18 cellular contexts compared by ENCODE assay signal in genomic region chr13:37833411-37833810, GRCh38. TPM values are rescaled to one million over a fixed set of nuclear protein-coding genes. Genes with fewer than 3 reads are reported as not detected.
DNase-seq lines count a peak whose midpoint lies in the region; ATAC-seq, FAIRE-seq and TF ChIP-seq lines count a peak whose summit lies in the region.
"Had no signal": no experiment of that assay in that cellular context is flagged by ENCODE, and none has a peak within 500 bp of the region (broad histone marks: within the 10 kb centered on the region; RNA-seq: fewer than 3 reads in every experiment).

No MANE protein-coding gene starts in this region.

- H3K4me3 ChIP-seq in MM.1S (ENCODE audit: low read length) (no peak overlapping the region), H1 (ENCODE audit: extremely low read depth in 1 of 4, insufficient read depth in 2 of 4, low read depth in 3 of 4, low read length in 4 of 4) (no peak overlapping the region)
- H3K4me3 ChIP-seq: GM23248 had no signal

- H3F3A ChIP-seq in MM.1S (ENCODE audit: insufficient read depth, low read length) = no peaks in the 10 kb centered on the region

- no peak overlapping the region for H3K9ac ChIP-seq in MM.1S (ENCODE audit: low read length)
- H3K9ac ChIP-seq in H1 (replicated peaks in 1 of 4; ENCODE audit: extremely low read depth in 1 of 4, low read depth in 3 of 4, low read length in 3 of 4) = no peak overlapping the region
- H3K9ac ChIP-seq: GM23248 had no signal

- ATAC-seq in HG03378 (IDR thresholded peaks at IDR 0.05; ENCODE audit: unreplicated experiment) (no peak), T-helper 17 cell (no peak), GM19452 (IDR thresholded peaks at IDR 0.05; ENCODE audit: unreplicated experiment) (no peak)
- ATAC-seq: HCT116 had no signal

- no peaks in the 10 kb centered on the region for H3K36me3 ChIP-seq in MM.1S (replicated peaks; ENCODE audit: insufficient read depth, low read length)
- H3K36me3 ChIP-seq in H1 (ENCODE audit: control insufficient read depth in 2 of 4, insufficient read depth in 4 of 4, low read length in 3 of 4) = peaks cover 0 to 27% (median 1%) of the 10 kb centered on the region in 4 experiments; a peak in 3 of 8 replicates

- no peak overlapping the region for H4K91ac ChIP-seq in H1 (replicated peaks; ENCODE audit: insufficient read length, low read length)

- TF ChIP-seq POLR2A in H1 (IDR thresholded peaks at IDR 0.05; ENCODE audit: control extremely low read depth in 1 of 2, low read depth in 2 of 2, low read length in 2 of 2) = no peak

- no peak overlapping the region for H3K27ac Mint-ChIP-seq in T-helper 17 cell
- H3K27ac Mint-ChIP-seq: CD14-positive monocyte; CD4-positive, alpha-beta T cell had no signal

- H3K79me2 ChIP-seq in MM.1S (ENCODE audit: low read length) (no peaks in the 10 kb centered on the region), H1 (ENCODE audit: control insufficient read depth in 1 of 2, insufficient read depth in 2 of 2, low read length in 2 of 2) (peaks cover 0 to 86% of the 10 kb centered on the region in 2 experiments; a peak in 2 of 4 replicates)

- intact Hi-C loops in head of caudate nucleus (cut with DNase I) = no loop called here

- WGBS in H1 (ENCODE audit: extremely low coverage in 1 of 2, insufficient coverage in 1 of 2, insufficient read length in 1 of 2, insufficient replicate concordance in 2 of 2, low coverage in 1 of 2, low lambda C conversion rate in 2 of 2, missing lambda C conversion rate in 1 of 2), 2 experiments = 81% methylated on average over 4 of the region's 4 CpGs; no CpG with 5 or more reads in 1 of the 2 experiments

- no peak overlapping the region for H3K56ac ChIP-seq in H1 (replicated peaks; ENCODE audit: insufficient read length, low read depth, low read length)

- no peaks in the 10 kb centered on the region; the same call in 1 of the 2 replicates for H3K4me1 ChIP-seq in MM.1S (ENCODE audit: low read length)
- H3K4me1 ChIP-seq in H1 (replicated peaks in 1 of 4; ENCODE audit: control insufficient read depth in 3 of 4, insufficient read depth in 4 of 4, low read length in 3 of 4) = no peaks in the 10 kb centered on the region

- H3K18ac ChIP-seq in H1 (ENCODE audit: extremely low read depth, low read length) = no peak overlapping the region

- TF ChIP-seq EP300 in H1 (IDR thresholded peaks at IDR 0.05; ENCODE audit: borderline replicate concordance in 1 of 2, low read depth in 2 of 2, low read length in 2 of 2) = no peak

- TF ChIP-seq CTCF in MM.1S (IDR thresholded peaks at IDR 0.05; ENCODE audit: low read length) (no peak), H1 (IDR thresholded peaks at IDR 0.05; ENCODE audit: control extremely low read depth in 1 of 3, insufficient read depth in 1 of 3, low read depth in 1 of 3, low read length in 3 of 3) (no peak)

- H3K14ac ChIP-seq in H1 (ENCODE audit: insufficient read length) = no peak overlapping the region

- no peak overlapping the region for H2BK120ac ChIP-seq in H1 (replicated peaks; ENCODE audit: low read depth, low read length)

- no peak overlapping the region for H2BK15ac ChIP-seq in H1 (ENCODE audit: low read length)

- peak overlapping the region; percentile 18; the same call in 1 of the 2 replicates for H3K27ac ChIP-seq in MM.1S (ENCODE audit: low read length)
- no peak overlapping the region for H3K27ac ChIP-seq in H1 (ENCODE audit: low read depth, low read length)
- H3K27ac ChIP-seq: GM23248 had no signal

- no peaks in the 10 kb centered on the region for H3K9me2 ChIP-seq in MM.1S (replicated peaks; ENCODE audit: insufficient read depth, low read length)

- no peaks in the 10 kb centered on the region for H4K20me1 ChIP-seq in MM.1S (ENCODE audit: insufficient read depth, low read length)
- no peaks in the 10 kb centered on the region for H4K20me1 ChIP-seq in H1 (replicated peaks in 1 of 2; ENCODE audit: control insufficient read depth in 1 of 2, insufficient read depth in 2 of 2, low read length in 2 of 2)

- peak; percentile 48 for FAIRE-seq in H1 (lab: Jason Lieb, UNC)
- FAIRE-seq: G401.6, GM12892 had no signal

- H3K27me3 Mint-ChIP-seq in T-helper 17 cell = no peaks in the 10 kb centered on the region
- H3K27me3 Mint-ChIP-seq: CD4-positive, alpha-beta T cell had no signal

- H3K4ac ChIP-seq in H1 (replicated peaks; ENCODE audit: insufficient read length, low read depth, low read length) = no peak overlapping the region

- H3K23me2 ChIP-seq in H1 (ENCODE audit: low read depth, low read length) = no peaks in the 10 kb centered on the region

- no peak overlapping the region for H3K23ac ChIP-seq in H1 (ENCODE audit: insufficient read length)

- H2BK12ac ChIP-seq in H1 (ENCODE audit: low read depth, low read length) = no peak overlapping the region

- H2AFZ ChIP-seq in MM.1S (ENCODE audit: low read length) = no peak overlapping the region
- H2AFZ ChIP-seq in H1 (ENCODE audit: low read length) = no peak overlapping the region
- H2AFZ ChIP-seq: GM23248 had no signal

- no peak for TF ChIP-seq RAD21 in H1 (IDR thresholded peaks at IDR 0.05 in 1 of 2, conservative IDR thresholded peaks at IDR 0.05 in 1 of 2; ENCODE audit: low read depth in 2 of 2, low read length in 2 of 2)

- H3K9me3 ChIP-seq in MM.1S (replicated peaks; ENCODE audit: insufficient read depth, low read length) (no peaks in the 10 kb centered on the region), H1 (ENCODE audit: insufficient read depth in 2 of 2, low read depth in 1 of 2, low read length in 1 of 2) (peaks cover 16 to 17% of the 10 kb centered on the region in 2 experiments), T-helper 17 cell (ENCODE audit: control insufficient read depth, low read length, poor library complexity, severe bottlenecking) (no peaks in the 10 kb centered on the region)

- H3K4me3 Mint-ChIP-seq in T-helper 17 cell = no peak overlapping the region
- H3K4me3 Mint-ChIP-seq: CD14-positive monocyte; CD4-positive, alpha-beta T cell; H9 had no signal

- H3K4me1 Mint-ChIP-seq in T-helper 17 cell = no peaks in the 10 kb centered on the region
- H3K4me1 Mint-ChIP-seq: CD14-positive monocyte had no signal

- H4K8ac ChIP-seq in H1 (ENCODE audit: extremely low read depth, insufficient read depth, low read length) = no peak overlapping the region

- H2BK5ac ChIP-seq in H1 (ENCODE audit: low read depth, low read length) = no peak overlapping the region

- no peak overlapping the region for H2BK20ac ChIP-seq in H1 (ENCODE audit: low read length)

- CTCF ChIA-PET in H1 (lab: Charles Lee; ENCODE audit: partially characterized antibody) = interaction anchor here (0.7 kb wide), 1 partner anchor 370 kb away, joined by 3 read pairs; no protein-coding TSS in a partner anchor

- DNase-seq in MM.1S (peak; percentile 45), RPMI8226 (peak; percentile 2), H1 (ENCODE audit: low read depth in 1 of 2, low spot score in 2 of 2) (no peak), T-helper 17 cell (no peak), head of caudate nucleus (no peak)
- DNase-seq: Calu3; CD4-positive, alpha-beta T cell; COR-L47; DMS153; DND-41; GM23248; H9 had no signal

- POLR2A ChIA-PET in H1 (lab: Charles Lee; ENCODE audit: partially characterized antibody) = interaction anchor here (1.0 kb wide), 1 partner anchor 37 kb away, joined by 3 read pairs; no protein-coding TSS in a partner anchor

- H3K4me2 ChIP-seq in MM.1S (ENCODE audit: low read depth, low read length) = peak overlapping the region; percentile 21; the same call in 1 of the 2 replicates
- H3K4me2 ChIP-seq in H1 (ENCODE audit: insufficient read depth in 1 of 2, low read depth in 2 of 2, low read length in 2 of 2) = no peak overlapping the region

- no peaks in the 10 kb centered on the region for H3K36me3 Mint-ChIP-seq in T-helper 17 cell (ENCODE audit: low read depth)
- H3K36me3 Mint-ChIP-seq: CD14-positive monocyte had no signal

- H3K27me3 ChIP-seq in MM.1S (replicated peaks; ENCODE audit: insufficient read depth, low read length) (no peaks in the 10 kb centered on the region), H1 (replicated peaks in 1 of 4; ENCODE audit: control insufficient read depth in 3 of 4, extremely low read depth in 1 of 4, insufficient read depth in 3 of 4, low read length in 3 of 4) (peaks cover 0 to 1% (median 0%) of the 10 kb centered on the region in 4 experiments; a peak in 1 of 7 replicates)

- no peak overlapping the region for H2AK5ac ChIP-seq in H1 (ENCODE audit: low read depth, low read length)

- H3K79me1 ChIP-seq in H1 (ENCODE audit: low read depth, low read length) = no peaks in the 10 kb centered on the region

- no peak overlapping the region for H4K5ac ChIP-seq in H1 (ENCODE audit: insufficient read length, low read depth, low read length)

TF ChIP-seq in H1, 55 proteins besides CTCF, POLR2A, EP300 and RAD21 (continues in another document):
- TF ChIP-seq POLR2AphosphoS5 (IDR thresholded peaks at IDR 0.05; ENCODE audit: low read depth, low read length) (no peak), CEBPB (IDR thresholded peaks at IDR 0.05; ENCODE audit: low read depth, low read length) (no peak), JUN (IDR thresholded peaks at IDR 0.05; ENCODE audit: low read depth, low read length) (no peak), RXRA (IDR thresholded peaks at IDR 0.05; ENCODE audit: insufficient read depth, low read depth, low read length) (no peak), EGR1 (IDR thresholded peaks at IDR 0.05; ENCODE audit: borderline replicate concordance, low read depth, low read length) (no peak), SP2 (IDR thresholded peaks at IDR 0.05; ENCODE audit: low read length) (no peak), HDAC2 (IDR thresholded peaks at IDR 0.05; ENCODE audit: borderline replicate concordance in 1 of 2, low read depth in 2 of 2, low read length in 2 of 2) (no peak), ZNF274 (IDR thresholded peaks at IDR 0.05; ENCODE audit: borderline replicate concordance, extremely low read depth, low read length) (no peak), RBBP5 (IDR thresholded peaks at IDR 0.05; ENCODE audit: borderline replicate concordance, low read depth, low read length) (no peak), BCL11A (IDR thresholded peaks at IDR 0.05; ENCODE audit: low read depth in 2 of 2, low read length in 2 of 2) (no peak)
- TF ChIP-seq, protein P1, sequence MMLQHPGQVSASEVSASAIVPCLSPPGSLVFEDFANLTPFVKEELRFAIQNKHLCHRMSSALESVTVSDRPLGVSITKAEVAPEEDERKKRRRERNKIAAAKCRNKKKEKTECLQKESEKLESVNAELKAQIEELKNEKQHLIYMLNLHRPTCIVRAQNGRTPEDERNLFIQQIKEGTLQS (IDR thresholded peaks at IDR 0.05; ENCODE audit: insufficient read depth, low read depth, low read length) = no peak

RNA-seq across cellular contexts. Expression of gene TRPC4, which starts 36.2 kb away (rescaled TPM):
- 14.3 and 14.7 TPM in 2 replicates for total RNA-seq in H1 (2021; fragmentation: NEBNext Ultra II Directional; extraction: Animal tissue kit (Norgen Biotek cat#: 25700))
- polyA plus RNA-seq in H1 (2011; rRNA removed) = 9.3 and 12.3 TPM in 2 replicates
- 16.3 TPM for polyA plus RNA-seq in H1 (2011; cell fraction: cytosol; rRNA removed)
- 12.8 TPM for polyA plus RNA-seq in H1 (2011; cell fraction: nucleus; rRNA removed)
- polyA plus RNA-seq in H1 (2012, experiment 1 of 2) = 17.6 to 29.4 TPM (median 19.9 TPM) in 4 replicates
- polyA plus RNA-seq in H1 (2012, experiment 2 of 2) = 1.9 TPM
- polyA plus RNA-seq in H1 (2013, experiment 1 of 2) = 9.4 TPM
- 9.8 TPM for polyA plus RNA-seq in H1 (2013, experiment 2 of 2)
- 56.5 and 66.7 TPM in 2 replicates for polyA minus RNA-seq in H1 (2011; rRNA and poly(A)+ RNA removed)
- 25.3 TPM for polyA minus RNA-seq in H1 (2011; cell fraction: cytosol; rRNA and poly(A)+ RNA removed)
- polyA minus RNA-seq in H1 (2011; cell fraction: nucleus; rRNA and poly(A)+ RNA removed) = 82.9 TPM
- total RNA-seq in T-helper 17 cell = not detected
- total RNA-seq: Calu3; CD4-positive, alpha-beta T cell had no signal
- polyA plus RNA-seq: CD14-positive monocyte had no signal

Comparison
In these comparisons a context has a peak if more than half of its experiments do, and no peak if none do; other contexts are left out.
1. DNase-seq: peak in MM.1S (single experiment) and RPMI8226 (single experiment); none in H1 (0 of 2), T-helper 17 cell (0 of 3) and head of caudate nucleus (0 of 42).
2. RNA of gene TRPC4, which starts 36.2 kb away (total RNA-seq): 14.3 to 14.7 TPM in H1; not detected in T-helper 17 cell; every median in the first group is over 10 times any median in the second.